ENCODE assay signal across 29 cellular contexts in the genomic region with DNA sequence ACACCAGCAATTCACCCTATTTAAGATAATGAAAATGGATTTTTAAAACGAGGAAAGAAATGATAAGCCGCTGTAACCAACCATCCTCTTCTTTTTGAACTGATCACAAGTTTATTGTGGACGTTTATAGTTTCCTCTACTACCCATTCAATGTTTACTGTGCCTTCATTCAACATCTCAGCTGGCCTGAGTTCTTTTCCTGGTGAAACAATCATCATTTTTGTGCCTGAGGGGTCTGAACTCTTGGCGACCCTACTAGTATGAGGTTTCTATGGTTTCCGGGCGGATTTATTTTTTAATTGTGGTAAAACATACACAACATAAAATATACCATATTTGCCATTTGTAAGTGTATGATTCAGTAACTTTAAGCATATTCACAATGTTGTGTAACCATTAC.
"Had no signal": no experiment of that assay in that cellular context is flagged by ENCODE, and none has a peak within 500 bp of the region (broad histone marks: within the 10 kb centered on the region; RNA-seq: fewer than 3 reads in every experiment).

No MANE protein-coding gene starts in this region.

- H3K27ac ChIP-seq: ascending aorta, cardiac muscle cell, colonic mucosa, KMS-11, SJSA1 had no signal

- DNase-seq: activated CD4-positive, alpha-beta T cell treated with anti-CD3 and anti-CD28 coated beads for 36 hours; activated CD4-positive, alpha-beta T cell treated with anti-CD3 and anti-CD28 coated beads, Interleukin-2, amount 10 ng/mL, durations not matched to agents 7 days and 5 days; activated CD4-positive, alpha-beta T cell treated with anti-CD3 and anti-CD28 coated beads, Interleukin-2, amount 50 U/mL, for 48 hours; activated CD8-positive, alpha-beta T cell treated with anti-CD3 and anti-CD28 coated beads, Interleukin-2, amount 10 ng/mL, durations not matched to agents 7 days and 5 days; activated gamma-delta T cell; activated naive CD4-positive, alpha-beta T cell treated with Interleukin-2 at 50 U/mL for 16 hours; activated naive CD8-positive, alpha-beta T cell treated with anti-CD3 and anti-CD28 coated beads, Interleukin-2, amount 10 ng/mL, durations not matched to agents 7 days and 5 days; activated T-cell treated with anti-CD3 and anti-CD28 coated beads, Interleukin-2, amount 50 U/mL, for 24 hours; amygdala; colonic mucosa; MM.1S; NCI-H1092; NCI-H1436 treated with DMSO at 0.1 percent for 48 hours; NCI-H1694 treated with DMSO at 0.1 percent for 48 hours; NCI-H2029; NCI-H345; NCI-H524 treated with DMSO at 0.1 percent for 48 hours; RPMI8226; SHP77 treated with DMSO at 0.1 percent for 48 hours; T-helper 1 cell; T-helper 2 cell; T-helper 9 cell had no signal

- H3K27me3 ChIP-seq: ascending aorta, cardiac muscle cell, colonic mucosa, SJSA1 had no signal

- H3K4me1 ChIP-seq: ascending aorta, colonic mucosa, SJSA1 had no signal

- H3K9me3 ChIP-seq: ascending aorta, colonic mucosa, SJSA1 had no signal

- ATAC-seq: activated CD4-positive, alpha-beta T cell treated with anti-CD3 and anti-CD28 coated beads for 36 hours; activated CD4-positive, CD25-positive, alpha-beta regulatory T cell treated with anti-CD3 and anti-CD28 coated beads, Interleukin-2, amount 50 U/mL, for 24 hours; activated CD8-positive, alpha-beta T cell treated with anti-CD3 and anti-CD28 coated beads, Interleukin-2, amount 10 ng/mL, durations not matched to agents 7 days and 5 days; SK-N-SH treated with all-trans-retinoic acid at 6 μM for 48 hours; WTC11 had no signal

- H3K36me3 ChIP-seq: ascending aorta, cardiac muscle cell, colonic mucosa, SJSA1 had no signal

- H3K4me3 ChIP-seq: ascending aorta, cardiac muscle cell, colonic mucosa, SJSA1 had no signal
